ENCODE assay signal across 8 cellular contexts in the genomic region with DNA sequence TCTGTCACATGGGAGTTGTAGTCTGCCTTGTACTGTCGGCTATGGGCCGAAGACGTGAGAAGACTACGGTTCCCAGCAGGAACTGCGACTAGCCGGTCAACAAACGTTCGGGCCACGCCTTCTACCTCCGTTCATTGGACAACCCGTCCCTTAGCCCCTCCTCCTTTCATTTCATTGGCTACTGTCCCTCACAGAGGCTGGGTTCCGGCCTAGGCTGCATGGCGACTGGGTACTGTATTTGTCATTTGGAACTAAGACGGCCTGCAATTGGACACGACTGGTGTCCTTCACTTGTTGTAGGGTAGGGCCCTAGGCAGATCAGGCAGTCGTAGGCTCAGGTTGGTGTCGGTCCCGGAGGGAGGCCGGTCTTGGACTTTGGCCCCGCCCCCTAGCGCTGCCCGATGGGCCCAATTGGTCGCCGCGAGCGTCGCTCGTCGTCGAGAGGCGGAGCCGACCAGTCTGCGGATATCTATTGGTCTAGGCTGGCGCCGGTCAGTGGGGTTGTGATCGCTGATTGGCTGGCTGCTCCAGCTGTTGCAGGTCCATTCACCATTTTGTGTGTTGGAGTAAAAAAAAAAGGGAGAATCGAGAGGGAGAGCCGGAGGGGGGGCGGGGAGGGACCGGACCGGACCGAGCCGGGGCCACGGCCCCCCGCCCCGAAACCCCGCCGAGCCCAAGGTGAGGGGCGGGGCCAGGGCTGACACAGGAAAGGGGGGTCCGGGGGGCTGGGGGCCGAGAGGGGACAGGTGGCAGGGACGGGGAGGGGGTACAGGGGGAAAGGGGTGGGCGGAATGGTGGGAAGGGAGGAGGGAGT. TPM values are rescaled to one million over a fixed set of nuclear protein-coding genes. Genes with fewer than 3 reads are reported as not detected.
DNase-seq lines count a peak whose midpoint lies in the region; ATAC-seq and TF ChIP-seq lines count a peak whose summit lies in the region.

A gene (plus strand): TSS at position 549 of the 814 bp plus-strand sequence. CDS start 2,532 bp downstream, outside the sequence.

- no peaks in the 10 kb centered on the region for H3K27me3 ChIP-seq in heart right ventricle

- H3K4me1 Mint-ChIP-seq in type B pancreatic cell (ENCODE audit: unreplicated experiment): peaks cover 30% of the 10 kb centered on the region

- in situ Hi-C loops in GM13977 (cut with MboI; ENCODE audit: low pct_unique_long_range_greater_than_20kb, low sequenced_read_pairs, unreplicated experiment): no loop called here

- peak within 1 kb of the TSS; percentile 38 to 83 (median 66) for H3K4me3 ChIP-seq in heart right ventricle

- intact Hi-C loops in heart right ventricle (cut with DNase I) (loop anchor here in 5 of 10 donors (1.0 to 2.0 kb wide), 3 partner anchors 14 to 15 kb away; a partner anchor contains a TSS), posterior cingulate gyrus (cut with DNase I) (no loop called here)

- H3K36me3 Mint-ChIP-seq in type B pancreatic cell: no peaks in the 10 kb centered on the region

- H3K27ac ChIP-seq in heart right ventricle: peak within 1 kb of the TSS; percentile 90 to 99 (median 98)

- peak; percentile 97 for DNase-seq in GM13977 (ENCODE audit: low spot score)
- peak; percentile 100 for DNase-seq in NCI-H187 (lab: John Stamatoyannopoulos, UW)
- peak; percentile 97 to 100 (median 99) for DNase-seq in T-helper 2 cell
- peak; percentile 95 to 100 (median 100) for DNase-seq in amygdala (lab: John Stamatoyannopoulos, UW)
- DNase-seq in heart right ventricle: peak; percentile 99 to 100
- DNase-seq in posterior cingulate gyrus: peak; percentile 98 to 100 (median 100)
- peak; percentile 99 for DNase-seq in type B pancreatic cell (ENCODE audit: extremely low spot score, unreplicated experiment)

- peaks cover 0 to 26% (median 19%) of the 10 kb centered on the region in 9 donors for H3K36me3 ChIP-seq in heart right ventricle

- no peak within 1 kb of the TSS for H3K4me3 Mint-ChIP-seq in type B pancreatic cell

- H3K9me3 Mint-ChIP-seq in type B pancreatic cell: no peaks in the 10 kb centered on the region

- H3K27me3 Mint-ChIP-seq in type B pancreatic cell: no peaks in the 10 kb centered on the region

- H3K9me3 ChIP-seq in heart right ventricle: no peaks in the 10 kb centered on the region

- ATAC-seq in HG02943 (IDR thresholded peaks at IDR 0.05; ENCODE audit: low read depth, unreplicated experiment): peak; percentile 81
- peak; percentile 84 to 93 (median 88) for ATAC-seq in heart right ventricle

- 0 to 1% methylated on average over 52 to 53 of the region's 53 CpGs for WGBS in heart right ventricle, 2 donors

- TF ChIP-seq CTCF in GM13977 (IDR thresholded peaks at IDR 0.05; ENCODE audit: extremely low read depth, insufficient read depth, missing control alignments) (no peak), heart right ventricle (IDR thresholded peaks at IDR 0.05) (no peak), type B pancreatic cell (conservative IDR thresholded peaks at IDR 0.05) (no peak)

- no peak within 1 kb of the TSS for H3K27ac Mint-ChIP-seq in type B pancreatic cell

- H3K4me1 ChIP-seq in heart right ventricle: peaks cover 18 to 39% (median 29%) of the 10 kb centered on the region in 9 donors

RNA-seq across cellular contexts. Expression of the gene that starts here (rescaled TPM):
- total RNA-seq in heart right ventricle (10 to 100 TPM; 27.9 to 42.0 (median 32.0) TPM), type B pancreatic cell (ENCODE audit: low replicate concordance) (44.8 and 70.3 TPM in 2 replicates)
- polyA plus RNA-seq in heart right ventricle: 10 to 100 TPM; 17.6 to 39.8 TPM

Comparison
In these comparisons a context has a peak if more than half of its experiments do, and no peak if none do; other contexts are left out.
1. Peak in every context shown above with its lines: DNase-seq, ATAC-seq, H3K4me3 ChIP-seq and H3K27ac ChIP-seq.